ENCODE assay signal across 1 cellular context in genomic region chr9:84755375-84755774, GRCh38.
TF ChIP-seq lines count a peak whose summit lies in the region.

No MANE protein-coding gene starts in this region.

TF ChIP-seq in IMR-90, 13 proteins besides CTCF, POLR2A, EP300 and RAD21 (continued from another document):
- no peak for TF ChIP-seq MAZ (IDR thresholded peaks at IDR 0.05; ENCODE audit: borderline replicate concordance, low read depth, low read length)
- no peak for TF ChIP-seq NFE2L2 (IDR thresholded peaks at IDR 0.05; ENCODE audit: low read depth, low read length)
TF ChIP-seq in IMR-90: peak in this region for 0.
